ENCODE assay signal across 10 cellular contexts in genomic region chr13:75685239-75685697, GRCh38. TPM values are rescaled to one million over a fixed set of nuclear protein-coding genes. Genes with fewer than 3 reads are reported as not detected.
DNase-seq lines count a peak whose midpoint lies in the region; ATAC-seq and TF ChIP-seq lines count a peak whose summit lies in the region.
"Had no signal": no experiment of that assay in that cellular context is flagged by ENCODE, and none has a peak within 500 bp of the region (broad histone marks: within the 10 kb centered on the region; RNA-seq: fewer than 3 reads in every experiment).

No MANE protein-coding gene starts in this region.

- DNase-seq in AG10803 (ENCODE audit: low read depth) (peak; percentile 89), HCT116 (ENCODE audit: low read depth, low spot score) (no peak), islet precursor cell (peak; percentile 92), midbrain (lab: John Stamatoyannopoulos, UW) (no peak)
- DNase-seq: T-helper 9 cell, uterus had no signal

- ATAC-seq in HCT116 = peak; percentile 65
- no peak for ATAC-seq in GM19463 (IDR thresholded peaks at IDR 0.05; ENCODE audit: unreplicated experiment)
- no peak for ATAC-seq in HG02642 (IDR thresholded peaks at IDR 0.05; ENCODE audit: poor library complexity, unreplicated experiment)
- no peak for ATAC-seq in HG02840 (IDR thresholded peaks at IDR 0.05; ENCODE audit: low FRiP score, unreplicated experiment)

- intact Hi-C loops in HCT116 (cut with micrococcal nuclease) = loop anchor here (10.0 kb wide), 1 partner anchor 1300 kb away; no protein-coding TSS in a partner anchor

- peaks cover 8 to 11% of the 10 kb centered on the region in 2 experiments for H3K4me1 ChIP-seq in HCT116 (ENCODE audit: control insufficient read depth in 1 of 2, insufficient read depth in 2 of 2, low read length in 2 of 2)
- H3K4me1 ChIP-seq: uterus had no signal

- BruUV-seq in HCT116 (replicated peaks; lab: Mats Ljungman, UMichigan) = no TSS peak

- no peaks in the 10 kb centered on the region for H3K9me2 ChIP-seq in HCT116 (ENCODE audit: insufficient read depth)

- H3K9me3 ChIP-seq in HCT116 (ENCODE audit: control insufficient read depth in 1 of 2, insufficient read depth in 1 of 2, low read depth in 1 of 2, low read length in 2 of 2) = no peaks in the 10 kb centered on the region
- H3K9me3 ChIP-seq: uterus had no signal

- CTCF ChIA-PET in HCT116 (lab: Charles Lee) = interaction anchor here (1.4 to 1.8 kb wide), 2 partner anchors 11 to 191 kb away, joined by 4 to 5 read pairs; no protein-coding TSS in a partner anchor

- TF ChIP-seq POLR2A in HCT116 (IDR thresholded peaks at IDR 0.05; ENCODE audit: borderline replicate concordance, extremely low read depth, insufficient read depth, insufficient read length) = no peak

- no peak overlapping the region for H3K9ac ChIP-seq in HCT116 (ENCODE audit: low read length)

- no peak overlapping the region for H2AFZ ChIP-seq in HCT116 (ENCODE audit: low read depth, low read length, poor library complexity, severe bottlenecking)

- H3K36me3 ChIP-seq in HCT116 (ENCODE audit: control insufficient read depth in 1 of 2, insufficient read depth in 2 of 2, low read length in 2 of 2) = no peaks in the 10 kb centered on the region
- H3K36me3 ChIP-seq: uterus had no signal

- peak overlapping the region; percentile 8; the same call in 1 of the 2 replicates for H3K27ac ChIP-seq in HCT116 (ENCODE audit: low read depth, low read length)
- H3K27ac ChIP-seq: uterus had no signal

- H4K20me1 ChIP-seq in HCT116 (ENCODE audit: insufficient read depth) = no peaks in the 10 kb centered on the region

- H3K4me2 ChIP-seq in HCT116 (ENCODE audit: low read length) = peak overlapping the region; percentile 40

- POLR2A ChIA-PET in HCT116 (lab: Charles Lee) = no interaction called here

- H3K4me3 ChIP-seq in AG10803 (ENCODE audit: low read length) = no peak overlapping the region
- H3K4me3 ChIP-seq in HCT116 (replicated peaks in 1 of 2; ENCODE audit: low read depth in 1 of 2, low read length in 2 of 2) = no peak overlapping the region
- H3K4me3 ChIP-seq in WI38 (ENCODE audit: low read depth, low read length) = peak overlapping the region; percentile 16
- H3K4me3 ChIP-seq: uterus had no signal

- TF ChIP-seq CTCF in AG10803 (conservative IDR thresholded peaks at IDR 0.05; ENCODE audit: low read length) (peak; percentile 41), HCT116 (IDR thresholded peaks at IDR 0.05 in 2 of 3, conservative IDR thresholded peaks at IDR 0.05 in 1 of 3; ENCODE audit: borderline replicate concordance in 1 of 3, insufficient read depth in 1 of 3, low read depth in 2 of 3, low read length in 2 of 3) (peak in 2 of 3 experiments; percentile 20 to 22; a peak in 2 of 6 replicates), WI38 (IDR thresholded peaks at IDR 0.05; ENCODE audit: low read depth, low read length) (peak; percentile 68)

- no peaks in the 10 kb centered on the region for H3K79me2 ChIP-seq in HCT116 (ENCODE audit: insufficient read depth, low read length)

- RAD21 ChIA-PET in HCT116 (lab: Charles Lee; ENCODE audit: low non-redundant PET in 1 of 2, low total read pairs in 2 of 2, uncharacterized antibody in 2 of 2, unreplicated experiment in 2 of 2) = no interaction called here

- TF ChIP-seq RAD21 in HCT116 (IDR thresholded peaks at IDR 0.05; ENCODE audit: low read depth) = 0 out of 2 replicates have a peak, but pooled peaks have one; percentile 20

- no peaks in the 10 kb centered on the region for H3K27me3 ChIP-seq in HCT116 (ENCODE audit: insufficient read depth, low read length)
- H3K27me3 ChIP-seq: uterus had no signal

TF ChIP-seq in HCT116, 20 proteins besides CTCF, POLR2A, EP300 and RAD21:
- TF ChIP-seq EGR1 (IDR thresholded peaks at IDR 0.05; ENCODE audit: low read depth) (0 out of 2 replicates have a peak, but pooled peaks have one; percentile 12), CBX3 (IDR thresholded peaks at IDR 0.05; ENCODE audit: low read depth) (no peak)

RNA-seq across cellular contexts. Expression of gene LMO7, which starts 49.1 kb away (rescaled TPM):
- total RNA-seq in HCT116 (2021; ENCODE audit: unreplicated experiment) = 8.1 TPM
- 7.4 and 8.0 TPM in 2 replicates for polyA plus RNA-seq in HCT116 (2012)

Comparison
In these comparisons a context has a peak if more than half of its experiments do, and no peak if none do; other contexts are left out.
1. DNase-seq: peak in AG10803 (single experiment) and islet precursor cell (single experiment); none in HCT116 (single experiment) and midbrain (single experiment).
2. Peak in every context shown above with its lines, with median percentiles within 50 percentile points of each other: CTCF ChIP-seq.